Comparison of ENCODE assay signal across 16 cellular contexts in genomic region chr7:100465299-100465698, GRCh38. TPM values are rescaled to one million over a fixed set of nuclear protein-coding genes. Genes with fewer than 3 reads are reported as not detected.
DNase-seq lines count a peak whose midpoint lies in the region; ATAC-seq, FAIRE-seq and TF ChIP-seq lines count a peak whose summit lies in the region.
"Had no signal": no experiment of that assay in that cellular context is flagged by ENCODE, and none has a peak within 500 bp of the region (broad histone marks: within the 10 kb centered on the region; RNA-seq: fewer than 3 reads in every experiment).

No MANE protein-coding gene starts in this region.

- H3K27me3 ChIP-seq in astrocyte (ENCODE audit: insufficient read depth, low read length) (no peaks in the 10 kb centered on the region), left lung (no peaks in the 10 kb centered on the region), vagina (no peaks in the 10 kb centered on the region), pancreas (no peaks in the 10 kb centered on the region)
- H3K27me3 ChIP-seq: ovary had no signal

- peak overlapping the region; percentile 22 for H3K27ac Mint-ChIP-seq in activated naive CD8-positive, alpha-beta T cell
- no peak overlapping the region for H3K27ac Mint-ChIP-seq in activated naive CD8-positive, alpha-beta T cell treated with anti-CD3 and anti-CD28 coated beads for 36 hours
- H3K27ac Mint-ChIP-seq in astrocyte (ENCODE audit: unreplicated experiment) (peak overlapping the region; percentile 14), chondrocyte (ENCODE audit: unreplicated experiment) (no peak overlapping the region)
- H3K27ac Mint-ChIP-seq: activated T-helper 2 cell treated with anti-CD3 and anti-CD28 coated beads, Interferon-gamma antibody, Interleukin-2, Interleukin-4, amounts not matched to agents 10 μg/mL and 5 μg/mL and 100 μg/mL, durations not matched to agents 14 hours and 24 hours and 36 hours had no signal

- ATAC-seq in left lung: peak; percentile 7
- ATAC-seq in pancreas: no peak

- DNase-seq in activated naive CD8-positive, alpha-beta T cell treated with anti-CD3 and anti-CD28 coated beads for 36 hours: no peak
- peak; percentile 24 for DNase-seq in astrocyte (ENCODE audit: low read depth)
- no peak for DNase-seq in left lung
- no peak for DNase-seq in vagina (ENCODE audit: extremely low spot score in 2 of 2)
- no peak for DNase-seq in chondrocyte (ENCODE audit: low spot score)
- DNase-seq in GM13976 (ENCODE audit: low spot score): no peak
- no peak for DNase-seq in pancreas
- DNase-seq: kidney glomerular epithelial cell; NCI-H1417 treated with DMSO at 0.1 percent for 48 hours; stimulated activated CD4-positive, alpha-beta T cell treated with anti-CD3 and anti-CD28 coated beads, Interleukin-4, amount 100 ng/mL, for 24 hours; stimulated activated CD8-positive, alpha-beta memory T cell treated with anti-CD3 and anti-CD28 coated beads, Interleukin-4, amount 100 ng/mL, for 48 hours; trophoblast cell had no signal

- H3K4me3 ChIP-seq in astrocyte (ENCODE audit: insufficient read depth, low read depth, low read length) (no peak overlapping the region), left lung (no peak overlapping the region), vagina (no peak overlapping the region), pancreas (no peak overlapping the region)
- H3K4me3 ChIP-seq: ovary, skin epidermis had no signal

- H3K36me3 ChIP-seq in astrocyte (ENCODE audit: insufficient read depth, low read length): no peaks in the 10 kb centered on the region
- peaks cover 0 to 59% of the 10 kb centered on the region in 2 donors for H3K36me3 ChIP-seq in left lung
- no peaks in the 10 kb centered on the region for H3K36me3 ChIP-seq in vagina
- no peaks in the 10 kb centered on the region for H3K36me3 ChIP-seq in pancreas
- H3K36me3 ChIP-seq: ovary had no signal

- no peaks in the 10 kb centered on the region for H3K27me3 Mint-ChIP-seq in activated naive CD8-positive, alpha-beta T cell
- no peaks in the 10 kb centered on the region for H3K27me3 Mint-ChIP-seq in activated naive CD8-positive, alpha-beta T cell treated with anti-CD3 and anti-CD28 coated beads for 36 hours
- no peaks in the 10 kb centered on the region for H3K27me3 Mint-ChIP-seq in astrocyte (ENCODE audit: low read depth, unreplicated experiment)
- H3K27me3 Mint-ChIP-seq in chondrocyte (ENCODE audit: low read depth): no peaks in the 10 kb centered on the region

- H3K79me2 ChIP-seq in astrocyte (ENCODE audit: insufficient read depth, low read length): no peaks in the 10 kb centered on the region

- no peaks in the 10 kb centered on the region for H3K36me3 Mint-ChIP-seq in activated naive CD8-positive, alpha-beta T cell
- H3K36me3 Mint-ChIP-seq in activated naive CD8-positive, alpha-beta T cell treated with anti-CD3 and anti-CD28 coated beads for 36 hours: peaks cover 5% of the 10 kb centered on the region
- H3K36me3 Mint-ChIP-seq in astrocyte (ENCODE audit: low read depth, unreplicated experiment): peaks cover 5% of the 10 kb centered on the region
- no peaks in the 10 kb centered on the region for H3K36me3 Mint-ChIP-seq in chondrocyte (ENCODE audit: low read depth)

- no peaks in the 10 kb centered on the region for H3K9me3 Mint-ChIP-seq in activated naive CD8-positive, alpha-beta T cell (ENCODE audit: low read depth)
- no peaks in the 10 kb centered on the region for H3K9me3 Mint-ChIP-seq in activated naive CD8-positive, alpha-beta T cell treated with anti-CD3 and anti-CD28 coated beads for 36 hours
- H3K9me3 Mint-ChIP-seq in astrocyte (ENCODE audit: unreplicated experiment): no peaks in the 10 kb centered on the region
- H3K9me3 Mint-ChIP-seq in chondrocyte (ENCODE audit: low read depth): no peaks in the 10 kb centered on the region
- H3K9me3 Mint-ChIP-seq: activated T-helper 2 cell treated with anti-CD3 and anti-CD28 coated beads, Interferon-gamma antibody, Interleukin-2, Interleukin-4, amounts not matched to agents 10 μg/mL and 5 μg/mL and 100 μg/mL, durations not matched to agents 14 hours and 24 hours and 36 hours had no signal

- peaks cover 20% of the 10 kb centered on the region for H4K20me1 ChIP-seq in astrocyte (ENCODE audit: insufficient read depth, low read length)

- no peaks in the 10 kb centered on the region for H3K9me3 ChIP-seq in astrocyte (ENCODE audit: insufficient read depth, low read depth, low read length)
- no peaks in the 10 kb centered on the region for H3K9me3 ChIP-seq in left lung
- no peaks in the 10 kb centered on the region for H3K9me3 ChIP-seq in vagina
- no peaks in the 10 kb centered on the region for H3K9me3 ChIP-seq in pancreas
- H3K9me3 ChIP-seq: ovary had no signal

- peak overlapping the region; percentile 17 for H3K4me2 ChIP-seq in astrocyte (ENCODE audit: low read length)

- H2AFZ ChIP-seq in astrocyte (ENCODE audit: low read depth, low read length): no peak overlapping the region

- no peak for TF ChIP-seq POLR2A in vagina (IDR thresholded peaks at IDR 0.05)

- H3K9ac ChIP-seq in astrocyte (ENCODE audit: low read length): no peak overlapping the region

- no peak overlapping the region for H3K27ac ChIP-seq in astrocyte (ENCODE audit: low read depth, low read length)
- H3K27ac ChIP-seq in left lung: peak overlapping the region in 1 of 2 donors; percentile 37
- H3K27ac ChIP-seq in vagina: peak overlapping the region; percentile 77
- H3K27ac ChIP-seq in pancreas: peak overlapping the region in 2 of 4 donors; percentile 3 to 39

- H3K4me3 Mint-ChIP-seq in activated naive CD8-positive, alpha-beta T cell: no peak overlapping the region
- H3K4me3 Mint-ChIP-seq in activated naive CD8-positive, alpha-beta T cell treated with anti-CD3 and anti-CD28 coated beads for 36 hours: no peak overlapping the region
- H3K4me3 Mint-ChIP-seq in astrocyte (ENCODE audit: unreplicated experiment) (no peak overlapping the region), chondrocyte (ENCODE audit: unreplicated experiment) (no peak overlapping the region)

- intact Hi-C loops in left lung (cut with DNase I) (no loop called here), vagina (cut with DNase I) (loop anchor here (5.0 kb wide), 1 partner anchor 227 kb away; the partner anchor contains the start of gene GIGYF1), pancreas (cut with DNase I) (loop anchor here in 2 of 3 donors (5.0 to 10.0 kb wide), 3 partner anchors 97 to 220 kb away; no protein-coding TSS in a partner anchor)

- H3K4me1 Mint-ChIP-seq in activated naive CD8-positive, alpha-beta T cell (ENCODE audit: low read depth): peaks cover 7% of the 10 kb centered on the region
- H3K4me1 Mint-ChIP-seq in activated naive CD8-positive, alpha-beta T cell treated with anti-CD3 and anti-CD28 coated beads for 36 hours: peaks cover 12% of the 10 kb centered on the region
- H3K4me1 Mint-ChIP-seq in astrocyte (ENCODE audit: low read depth, unreplicated experiment) (peaks cover 2% of the 10 kb centered on the region), chondrocyte (ENCODE audit: low read depth) (peaks cover 11% of the 10 kb centered on the region)

- WGBS in pancreas, 2 donors: 58 to 60% methylated on average over 8 of the region's 8 CpGs

- no peak for FAIRE-seq in astrocyte (lab: Jason Lieb, UNC)
- no peak for FAIRE-seq in pancreas (lab: Jason Lieb, UNC)

- in situ Hi-C loops in GM13976 (cut with MboI; ENCODE audit: low sequenced_read_pairs, unreplicated experiment): loop anchor here (25.0 kb wide), 2 partner anchors 97 to 397 kb away; partner anchors contain the start of genes SAP25, SLC12A9 and TRIP6

- H3K4me1 ChIP-seq in astrocyte (ENCODE audit: insufficient read depth, low read length): peaks cover 18% of the 10 kb centered on the region
- peaks cover 0 to 32% of the 10 kb centered on the region in 2 donors for H3K4me1 ChIP-seq in left lung
- peaks cover 37% of the 10 kb centered on the region for H3K4me1 ChIP-seq in vagina
- H3K4me1 ChIP-seq in pancreas: peaks cover 0 to 5% (median 0%) of the 10 kb centered on the region in 3 donors

- TF ChIP-seq CTCF in astrocyte (IDR thresholded peaks at IDR 0.05; ENCODE audit: insufficient read depth, low read depth, low read length) (no peak), left lung (IDR thresholded peaks at IDR 0.05) (no peak), vagina (IDR thresholded peaks at IDR 0.05) (no peak), chondrocyte (IDR thresholded peaks at IDR 0.05) (no peak), GM13976 (IDR thresholded peaks at IDR 0.05; ENCODE audit: borderline replicate concordance, control extremely low read depth, extremely low read depth, insufficient read depth, missing control alignments) (no peak), pancreas (IDR thresholded peaks at IDR 0.05) (no peak)

RNA-seq across cellular contexts. Expression of gene SPACDR, which starts 1.2 kb away (rescaled TPM):
- total RNA-seq in activated naive CD8-positive, alpha-beta T cell treated with anti-CD3 and anti-CD28 coated beads for 36 hours: 1 to 10 TPM; 1.0 to 1.5 TPM
- total RNA-seq in astrocyte: 2.5 and 2.6 TPM in 2 replicates
- 1 to 10 TPM in 1 of 2 donors, under 1 TPM in 1; 0.41 to 1.9 TPM for total RNA-seq in left lung
- not detected for total RNA-seq in vagina
- total RNA-seq in chondrocyte: 0.42 to 0.87 TPM in 2 of 3 replicates, not detected in the other
- total RNA-seq in pancreas: under 1 TPM in 2 of 6 donors, not detected in 4; 0.24 to 0.28 TPM
- under 1 TPM; 0.34 to 0.68 TPM for polyA plus RNA-seq in pancreas

RNA-seq across cellular contexts. Expression of gene TSC22D4, which starts 13.7 kb away (rescaled TPM):
- total RNA-seq in activated naive CD8-positive, alpha-beta T cell treated with anti-CD3 and anti-CD28 coated beads for 36 hours: 10 to 100 TPM; 81.4 to 83.7 TPM
- 52.9 and 53.4 TPM in 2 replicates for total RNA-seq in astrocyte
- total RNA-seq in left lung: 10 to 100 TPM; 50.1 to 55.6 TPM
- total RNA-seq in vagina: 34.6 TPM
- total RNA-seq in chondrocyte: 24.0 to 34.1 TPM (median 33.0 TPM) in 3 replicates
- 10 to 100 TPM; 17.4 to 36.8 (median 19.8) TPM for total RNA-seq in pancreas
- 10 to 100 TPM; 37.1 to 44.6 TPM for polyA plus RNA-seq in pancreas

RNA-seq across cellular contexts. Expression of gene NYAP1, which starts 18.4 kb away (rescaled TPM):
- total RNA-seq in activated naive CD8-positive, alpha-beta T cell treated with anti-CD3 and anti-CD28 coated beads for 36 hours: under 1 TPM; 0.29 to 0.34 TPM
- total RNA-seq in astrocyte: 2.5 and 2.6 TPM in 2 replicates
- under 1 TPM; 0.50 to 0.55 TPM for total RNA-seq in left lung
- total RNA-seq in vagina: 3.9 TPM
- 0.77 to 0.95 TPM (median 0.87 TPM) in 3 replicates for total RNA-seq in chondrocyte
- 1 to 10 TPM in 1 of 6 donors, under 1 TPM in 5; 0.25 to 1.1 (median 0.81) TPM for total RNA-seq in pancreas
- 1 to 10 TPM; 3.7 to 4.8 TPM for polyA plus RNA-seq in pancreas

RNA-seq across cellular contexts. Expression of gene PPP1R35, which starts 29.0 kb away (rescaled TPM):
- total RNA-seq in activated naive CD8-positive, alpha-beta T cell treated with anti-CD3 and anti-CD28 coated beads for 36 hours: 10 to 100 TPM; 45.7 to 46.4 TPM
- 18.5 and 19.7 TPM in 2 replicates for total RNA-seq in astrocyte
- 10 to 100 TPM; 22.7 to 27.0 TPM for total RNA-seq in left lung
- total RNA-seq in vagina: 24.6 TPM
- 20.5 to 23.0 TPM (median 21.0 TPM) in 3 replicates for total RNA-seq in chondrocyte
- 10 to 100 TPM; 10.8 to 18.9 (median 14.5) TPM for total RNA-seq in pancreas
- polyA plus RNA-seq in pancreas: 10 to 100 TPM; 60.4 to 65.8 TPM

RNA-seq across cellular contexts. Expression of gene MEPCE, which starts 35.7 kb away (rescaled TPM):
- 10 to 100 TPM; 60.1 to 65.4 TPM for total RNA-seq in activated naive CD8-positive, alpha-beta T cell treated with anti-CD3 and anti-CD28 coated beads for 36 hours
- total RNA-seq in astrocyte: 20.2 and 20.5 TPM in 2 replicates
- 10 to 100 TPM; 25.0 to 33.0 TPM for total RNA-seq in left lung
- 38.3 TPM for total RNA-seq in vagina
- 30.9 to 39.1 TPM (median 31.8 TPM) in 3 replicates for total RNA-seq in chondrocyte
- 10 to 100 TPM; 11.1 to 17.5 (median 15.2) TPM for total RNA-seq in pancreas
- polyA plus RNA-seq in pancreas: 10 to 100 TPM; 18.0 to 20.7 TPM

Comparison
In these comparisons a context has a peak if more than half of its experiments do, and no peak if none do; other contexts are left out.
1. H3K27ac Mint-ChIP-seq: peak in activated naive CD8-positive, alpha-beta T cell (single experiment) and astrocyte (single experiment); none in activated naive CD8-positive, alpha-beta T cell treated with anti-CD3 and anti-CD28 coated beads for 36 hours (single experiment) and chondrocyte (single experiment).
2. intact Hi-C loops: an anchor here in vagina (5.0 kb wide) and pancreas (5.0 to 10.0 kb wide); none called in left lung.